ENCODE assay signal across 9 cellular contexts in genomic region chr7:45978010-45978681, GRCh38. TPM values are rescaled to one million over a fixed set of nuclear protein-coding genes. Genes with fewer than 3 reads are reported as not detected.
DNase-seq lines count a peak whose midpoint lies in the region; ATAC-seq and TF ChIP-seq lines count a peak whose summit lies in the region.
"Had no signal": no experiment of that assay in that cellular context is flagged by ENCODE, and none has a peak within 500 bp of the region (broad histone marks: within the 10 kb centered on the region; RNA-seq: fewer than 3 reads in every experiment).

No MANE protein-coding gene starts in this region.

- WGBS in mesodermal cell (ENCODE audit: insufficient coverage in 2 of 2), 2 experiments = 12 to 21% methylated on average over 9 to 10 of the region's 11 CpGs

- H3K4me3 ChIP-seq in choroid plexus epithelial cell (ENCODE audit: low read depth, low read length) (peak overlapping the region; percentile 9), mesodermal cell (ENCODE audit: extremely low read depth, insufficient read depth, low read length, poor library complexity, severe bottlenecking) (no peak overlapping the region)

- H3K4me1 Mint-ChIP-seq in activated CD4-positive, alpha-beta T cell treated with anti-CD3 and anti-CD28 coated beads, Interleukin-2, amount 10 ng/mL, durations not matched to agents 24 days and 14 days = peaks cover 4% of the 10 kb centered on the region
- no peaks in the 10 kb centered on the region for H3K4me1 Mint-ChIP-seq in CD4-positive, alpha-beta T cell (ENCODE audit: low read depth)
- H3K4me1 Mint-ChIP-seq: activated naive CD4-positive, alpha-beta T cell treated with anti-CD3 and anti-CD28 coated beads, Interleukin-2, amount 50 U/mL, for 24 hours had no signal

- H3K27ac Mint-ChIP-seq in activated CD4-positive, alpha-beta T cell treated with anti-CD3 and anti-CD28 coated beads, Interleukin-2, amount 10 ng/mL, durations not matched to agents 24 days and 14 days = peak overlapping the region; percentile 52
- no peak overlapping the region for H3K27ac Mint-ChIP-seq in CD4-positive, alpha-beta T cell
- H3K27ac Mint-ChIP-seq: activated naive CD4-positive, alpha-beta T cell treated with anti-CD3 and anti-CD28 coated beads, Interleukin-2, amount 50 U/mL, for 24 hours had no signal

- H3K27me3 ChIP-seq in CD4-positive, alpha-beta T cell (ENCODE audit: control insufficient read depth, insufficient read depth, low read length) = no peaks in the 10 kb centered on the region

- no peaks in the 10 kb centered on the region for H3K36me3 Mint-ChIP-seq in activated CD4-positive, alpha-beta T cell treated with anti-CD3 and anti-CD28 coated beads, Interleukin-2, amount 10 ng/mL, durations not matched to agents 24 days and 14 days (ENCODE audit: low read depth)
- H3K36me3 Mint-ChIP-seq in CD4-positive, alpha-beta T cell (ENCODE audit: low read depth) = peaks cover 39% of the 10 kb centered on the region

- no peak overlapping the region for H3K4me3 Mint-ChIP-seq in activated CD4-positive, alpha-beta T cell treated with anti-CD3 and anti-CD28 coated beads, Interleukin-2, amount 10 ng/mL, durations not matched to agents 24 days and 14 days
- no peak overlapping the region for H3K4me3 Mint-ChIP-seq in CD4-positive, alpha-beta T cell
- H3K4me3 Mint-ChIP-seq: activated naive CD4-positive, alpha-beta T cell treated with anti-CD3 and anti-CD28 coated beads, Interleukin-2, amount 50 U/mL, for 24 hours had no signal

- no peaks in the 10 kb centered on the region for H3K36me3 ChIP-seq in mesodermal cell (ENCODE audit: control insufficient read depth, insufficient read depth, low read length)

- CTCF ChIA-PET in CD4-positive, alpha-beta T cell (lab: Charles Lee) = no interaction called here

- POLR2A ChIA-PET in CD4-positive, alpha-beta T cell (lab: Charles Lee) = no interaction called here

- no peaks in the 10 kb centered on the region for H3K9me3 Mint-ChIP-seq in activated CD4-positive, alpha-beta T cell treated with anti-CD3 and anti-CD28 coated beads, Interleukin-2, amount 10 ng/mL, durations not matched to agents 24 days and 14 days
- peaks cover 2% of the 10 kb centered on the region for H3K9me3 Mint-ChIP-seq in CD4-positive, alpha-beta T cell
- H3K9me3 Mint-ChIP-seq: activated naive CD4-positive, alpha-beta T cell treated with anti-CD3 and anti-CD28 coated beads, Interleukin-2, amount 50 U/mL, for 24 hours had no signal

- ATAC-seq in CD4-positive, alpha-beta T cell (ENCODE audit: poor library complexity) = no peak
- ATAC-seq in HG03469 (IDR thresholded peaks at IDR 0.05; ENCODE audit: unreplicated experiment) = no peak

- peaks cover 5% of the 10 kb centered on the region for H3K9me3 ChIP-seq in mesodermal cell (ENCODE audit: control insufficient read depth, low read length)
- H3K9me3 ChIP-seq in CD4-positive, alpha-beta T cell (ENCODE audit: control insufficient read depth, low read length) = no peaks in the 10 kb centered on the region

- DNase-seq in activated CD4-positive, alpha-beta T cell treated with anti-CD3 and anti-CD28 coated beads, Interleukin-2, amount 10 ng/mL, durations not matched to agents 24 days and 14 days = peak; percentile 56
- DNase-seq in activated CD4-positive, alpha-beta T cell treated with anti-CD3 and anti-CD28 coated beads, Interleukin-2, amount 50 U/mL, for 4 hours = no peak
- DNase-seq in MV-4-11 (lab: John Stamatoyannopoulos, UW) (peak; percentile 70), choroid plexus epithelial cell (ENCODE audit: low read depth) (peak; percentile 94), GF-D8 (lab: John Stamatoyannopoulos, UW) (no peak)
- DNase-seq in CD4-positive, alpha-beta T cell = no peak

- H3K27ac ChIP-seq in mesodermal cell (ENCODE audit: low read depth, low read length, severe bottlenecking) = peak overlapping the region; percentile 97
- no peak overlapping the region for H3K27ac ChIP-seq in CD4-positive, alpha-beta T cell (ENCODE audit: low read depth, low read length)

- peaks cover 42% of the 10 kb centered on the region for H3K4me1 ChIP-seq in mesodermal cell (ENCODE audit: control insufficient read depth, insufficient read depth, low read length, poor library complexity, severe bottlenecking)

- no peaks in the 10 kb centered on the region for H3K27me3 Mint-ChIP-seq in activated CD4-positive, alpha-beta T cell treated with anti-CD3 and anti-CD28 coated beads, Interleukin-2, amount 10 ng/mL, durations not matched to agents 24 days and 14 days
- H3K27me3 Mint-ChIP-seq in CD4-positive, alpha-beta T cell = no peaks in the 10 kb centered on the region
- H3K27me3 Mint-ChIP-seq: activated naive CD4-positive, alpha-beta T cell treated with anti-CD3 and anti-CD28 coated beads, Interleukin-2, amount 50 U/mL, for 24 hours had no signal

- intact Hi-C loops in activated CD4-positive, alpha-beta T cell treated with anti-CD3 and anti-CD28 coated beads, Interleukin-2, amount 10 ng/mL, durations not matched to agents 24 days and 14 days (cut with micrococcal nuclease) = no loop called here
- intact Hi-C loops in CD4-positive, alpha-beta T cell (cut with DNase I, micrococcal nuclease) = no loop called here

- TF ChIP-seq CTCF in choroid plexus epithelial cell (conservative IDR thresholded peaks at IDR 0.05; ENCODE audit: low read depth, low read length) = no peak
- no peak for TF ChIP-seq CTCF in CD4-positive, alpha-beta T cell (IDR thresholded peaks at IDR 0.05)

RNA-seq across cellular contexts. Expression of gene IGFBP3, which starts 57.1 kb away (rescaled TPM):
- total RNA-seq in activated CD4-positive, alpha-beta T cell treated with anti-CD3 and anti-CD28 coated beads, Interleukin-2, amount 10 ng/mL, durations not matched to agents 24 days and 14 days = 0.72 and 1.5 TPM in 2 replicates
- 108 TPM for polyA plus RNA-seq in mesodermal cell (2013, experiment 1 of 2)
- polyA plus RNA-seq in mesodermal cell (2013, experiment 2 of 2) = 121 TPM
- 1 to 10 TPM; 8.0 to 10.0 TPM for total RNA-seq in CD4-positive, alpha-beta T cell

Comparison
In these comparisons a context has a peak if more than half of its experiments do, and no peak if none do; other contexts are left out.
1. DNase-seq: peak in activated CD4-positive, alpha-beta T cell treated with anti-CD3 and anti-CD28 coated beads, Interleukin-2, amount 10 ng/mL, durations not matched to agents 24 days and 14 days (single experiment), MV-4-11 (single experiment) and choroid plexus epithelial cell (single experiment); none in activated CD4-positive, alpha-beta T cell treated with anti-CD3 and anti-CD28 coated beads, Interleukin-2, amount 50 U/mL, for 4 hours (0 of 2), CD4-positive, alpha-beta T cell (0 of 10) and GF-D8 (single experiment).